1 cellular context compared by ENCODE assay signal in the genomic region with DNA sequence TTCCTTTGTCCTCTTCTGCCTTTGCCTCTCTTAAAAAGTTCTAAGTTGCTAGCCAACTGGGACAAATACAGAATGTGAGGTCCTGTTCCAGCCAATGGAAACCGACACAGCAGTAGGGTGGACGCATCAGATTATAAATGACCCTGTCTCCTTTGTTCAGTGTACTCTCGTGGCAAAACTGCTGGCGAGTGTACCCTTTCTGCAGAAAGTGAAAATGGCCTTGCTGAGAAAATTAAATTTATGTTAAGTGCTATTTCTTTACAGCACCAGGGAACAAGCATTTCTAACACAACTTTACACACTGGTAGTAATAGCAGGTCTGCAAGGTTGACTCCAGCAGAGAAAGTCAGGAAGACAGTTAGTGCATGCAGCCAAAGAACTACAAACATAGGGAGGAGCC. TPM values are rescaled to one million over a fixed set of nuclear protein-coding genes. Genes with fewer than 3 reads are reported as not detected.
"Had no signal": no experiment of that assay in that cellular context is flagged by ENCODE, and none has a peak within 500 bp of the region (broad histone marks: within the 10 kb centered on the region; RNA-seq: fewer than 3 reads in every experiment).

No MANE protein-coding gene starts in this region.

RNA-seq across cellular contexts. Expression of gene NINJ2, which starts 35.0 kb away (rescaled TPM):
- total RNA-seq: cardiac muscle cell had no signal
